Comparison of ENCODE assay signal across 8 cellular contexts in the genomic region with DNA sequence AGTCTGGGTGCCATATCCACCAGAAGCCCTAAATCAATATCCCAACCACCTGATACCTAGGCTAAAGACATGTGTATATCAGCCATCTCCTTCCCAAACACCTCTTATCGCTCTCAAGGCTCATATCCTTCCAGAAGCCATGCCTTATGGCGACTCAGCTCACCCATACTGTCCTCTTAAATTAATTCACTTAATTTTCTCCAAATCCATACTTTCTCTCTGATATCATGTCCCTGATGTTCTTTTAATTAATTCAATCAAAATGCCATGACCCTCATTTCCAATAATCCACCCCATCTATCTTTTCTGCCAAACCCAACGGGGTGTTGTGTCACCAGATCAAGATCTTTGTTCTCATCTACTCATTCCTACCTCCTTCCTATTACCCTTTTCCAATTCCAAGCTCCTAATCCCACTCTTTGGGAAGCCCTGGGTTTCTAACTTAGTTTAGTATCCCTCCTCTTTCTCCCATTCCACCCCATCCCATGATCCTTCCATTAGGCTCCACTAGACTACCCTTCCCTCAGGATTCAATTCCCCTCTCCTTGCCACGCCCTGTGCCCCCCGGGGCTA. TPM values are rescaled to one million over a fixed set of nuclear protein-coding genes. Genes with fewer than 3 reads are reported as not detected.
A peak's percentile ranks its signal among the peaks of the same experiment; 100 is the strongest.
DNase-seq lines count a peak whose midpoint lies in the region; ATAC-seq and TF ChIP-seq lines count a peak whose summit lies in the region.

No MANE protein-coding gene starts in this region.

- POLR2A ChIA-PET in CD4-positive, alpha-beta memory T cell (lab: Charles Lee; ENCODE audit: partially characterized antibody) = interaction anchor here (0.9 to 5.9 kb wide), 6 partner anchors 10 to 1805 kb away, joined by 3 to 38 read pairs (median 4); a partner anchor contains a TSS
- POLR2A ChIA-PET in OCI-LY7 (lab: Charles Lee) = interaction anchor here (0.7 to 1.6 kb wide), 9 partner anchors 8 to 158 kb away, joined by 3 to 7 read pairs (median 4); a partner anchor contains a TSS

- no peak for DNase-seq in CD4-positive, alpha-beta memory T cell
- DNase-seq in OCI-LY7 (ENCODE audit: low spot score) = no peak
- no peak for DNase-seq in endothelial cell (ENCODE audit: low spot score)
- no peak for DNase-seq in omental fat pad (ENCODE audit: low spot score)
- DNase-seq in amygdala (lab: John Stamatoyannopoulos, UW) = no peak
- no peak for DNase-seq in dedifferentiated amniotic fluid mesenchymal stem cell (ENCODE audit: extremely low spot score)
- DNase-seq in HUDEP-2 (lab: John Stamatoyannopoulos, UW; ENCODE audit: unreplicated experiment in 76 of 76) = no peak
- no peak for DNase-seq in GM19240 (ENCODE audit: insufficient read length, low spot score)

- peak overlapping the region; percentile 33; the same call in 1 of the 2 replicates for H2AFZ ChIP-seq in OCI-LY7 (ENCODE audit: low read length)

- BruUV-seq in OCI-LY7 (replicated peaks; lab: Mats Ljungman, UMichigan) = TSS peak; percentile 52

- no peak for TF ChIP-seq CTCF in OCI-LY7 (conservative IDR thresholded peaks at IDR 0.05; ENCODE audit: low read length)
- TF ChIP-seq CTCF in endothelial cell (IDR thresholded peaks at IDR 0.05; ENCODE audit: unreplicated experiment) = no peak
- no peak for TF ChIP-seq CTCF in omental fat pad (IDR thresholded peaks at IDR 0.05)

- H3K9me2 ChIP-seq in OCI-LY7 (ENCODE audit: insufficient read depth, low read length) = no peaks in the 10 kb centered on the region

- peak overlapping the region; percentile 97 for H3K4me2 ChIP-seq in OCI-LY7 (ENCODE audit: low read length)

- no peaks in the 10 kb centered on the region for H3K9me3 ChIP-seq in CD4-positive, alpha-beta memory T cell (ENCODE audit: control insufficient read depth in 1 of 2, low read length in 2 of 2)
- no peaks in the 10 kb centered on the region for H3K9me3 ChIP-seq in OCI-LY7 (ENCODE audit: low read length)

- H3K4me1 Mint-ChIP-seq in CD4-positive, alpha-beta memory T cell = peaks cover 37 to 60% (median 48%) of the 10 kb centered on the region in 4 donors
- peaks cover 23% of the 10 kb centered on the region for H3K4me1 Mint-ChIP-seq in endothelial cell (ENCODE audit: unreplicated experiment)

- H3K36me3 ChIP-seq in CD4-positive, alpha-beta memory T cell (ENCODE audit: insufficient read depth, low read length) = no peaks in the 10 kb centered on the region
- no peaks in the 10 kb centered on the region for H3K36me3 ChIP-seq in OCI-LY7 (ENCODE audit: insufficient read depth, low read length)

- peak overlapping the region; percentile 84 to 96 for H3K4me3 ChIP-seq in CD4-positive, alpha-beta memory T cell (ENCODE audit: low read length in 2 of 2)
- peak overlapping the region; percentile 90 for H3K4me3 ChIP-seq in OCI-LY7 (ENCODE audit: low read depth, low read length, poor library complexity, severe bottlenecking)

- peaks cover 46% of the 10 kb centered on the region for H3K79me2 ChIP-seq in OCI-LY7 (ENCODE audit: insufficient read depth, low read depth, low read length)

- no peaks in the 10 kb centered on the region for H3K27me3 Mint-ChIP-seq in CD4-positive, alpha-beta memory T cell
- peaks cover 13% of the 10 kb centered on the region for H3K27me3 Mint-ChIP-seq in endothelial cell (ENCODE audit: unreplicated experiment)

- peak overlapping the region; percentile 89 to 99 (median 98) for H3K27ac Mint-ChIP-seq in CD4-positive, alpha-beta memory T cell
- peak overlapping the region; percentile 94 for H3K27ac Mint-ChIP-seq in endothelial cell (ENCODE audit: unreplicated experiment)

- intact Hi-C loops in CD4-positive, alpha-beta memory T cell (cut with micrococcal nuclease) = no loop called here
- intact Hi-C loops in OCI-LY7 (cut with micrococcal nuclease; ENCODE audit: unreplicated experiment) = loop anchor here (5.0 kb wide), 2 partner anchors 127 to 243 kb away; a partner anchor contains a TSS

- peaks cover 0 to 2% (median 0%) of the 10 kb centered on the region in 8 donors for H3K9me3 Mint-ChIP-seq in CD4-positive, alpha-beta memory T cell
- H3K9me3 Mint-ChIP-seq in endothelial cell (ENCODE audit: unreplicated experiment) = no peaks in the 10 kb centered on the region

- H4K20me1 ChIP-seq in OCI-LY7 (ENCODE audit: insufficient read depth, low read length) = no peaks in the 10 kb centered on the region

- H3K4me3 Mint-ChIP-seq in CD4-positive, alpha-beta memory T cell = peak overlapping the region; percentile 98 to 99 (median 98)
- peak overlapping the region; percentile 98 for H3K4me3 Mint-ChIP-seq in endothelial cell (ENCODE audit: unreplicated experiment)

- peak overlapping the region; percentile 83 for H3K27ac ChIP-seq in CD4-positive, alpha-beta memory T cell (ENCODE audit: low read depth, low read length)
- H3K27ac ChIP-seq in OCI-LY7 (ENCODE audit: low read depth, low read length, poor library complexity, severe bottlenecking) = peak overlapping the region; percentile 35

- no peaks in the 10 kb centered on the region for H3K27me3 ChIP-seq in CD4-positive, alpha-beta memory T cell (ENCODE audit: insufficient read depth, low read length)

- CTCF ChIA-PET in CD4-positive, alpha-beta memory T cell (lab: Charles Lee; ENCODE audit: partially characterized antibody) = interaction anchor here (0.7 to 2.2 kb wide), 6 partner anchors 9 to 121 kb away, joined by 3 to 13 read pairs (median 4); a partner anchor contains a TSS
- CTCF ChIA-PET in OCI-LY7 (lab: Charles Lee; ENCODE audit: unreplicated experiment) = interaction anchor here (0.5 to 1.5 kb wide), 2 partner anchors 50 to 699 kb away, joined by 4 to 5 read pairs; a partner anchor contains a TSS

- peak; percentile 0 for ATAC-seq in omental fat pad (ENCODE audit: low FRiP score)

- H3K36me3 Mint-ChIP-seq in CD4-positive, alpha-beta memory T cell = peaks cover 0 to 17% of the 10 kb centered on the region in 2 donors
- H3K36me3 Mint-ChIP-seq in endothelial cell (ENCODE audit: low read depth, unreplicated experiment) = peaks cover 4% of the 10 kb centered on the region

- peaks cover 37% of the 10 kb centered on the region for H3K4me1 ChIP-seq in CD4-positive, alpha-beta memory T cell (ENCODE audit: insufficient read depth, low read length)
- peaks cover 29% of the 10 kb centered on the region for H3K4me1 ChIP-seq in OCI-LY7 (ENCODE audit: insufficient read depth, low read length, poor library complexity, severe bottlenecking)

RNA-seq across cellular contexts. Expression of a gene that starts 0.7 kb away (rescaled TPM):
- 10 to 100 TPM; 26.8 to 35.8 TPM for total RNA-seq in CD4-positive, alpha-beta memory T cell
- 10 to 100 TPM; 16.3 to 16.4 TPM for polyA plus RNA-seq in CD4-positive, alpha-beta memory T cell
- total RNA-seq in OCI-LY7 (2014; rRNA removed; shearing (Covaris generic)) = 5.9 and 6.8 TPM in 2 replicates
- total RNA-seq in OCI-LY7 (2022) (23.2 and 26.5 TPM in 2 replicates), endothelial cell (ENCODE audit: unreplicated experiment) (63.3 TPM), omental fat pad (10 to 100 TPM; 22.5 to 38.3 (median 29.9) TPM)

RNA-seq across cellular contexts. Expression of a gene that starts 50.4 kb away (rescaled TPM):
- 100 to 1,000 TPM; 238 to 246 TPM for total RNA-seq in CD4-positive, alpha-beta memory T cell
- 100 to 1,000 TPM; 519 to 581 TPM for polyA plus RNA-seq in CD4-positive, alpha-beta memory T cell
- total RNA-seq in OCI-LY7 (2014; rRNA removed; shearing (Covaris generic)) = 423 and 500 TPM in 2 replicates
- total RNA-seq in OCI-LY7 (2022) (374 and 417 TPM in 2 replicates), endothelial cell (ENCODE audit: unreplicated experiment) (342 TPM), omental fat pad (100 to 1,000 TPM; 194 to 295 (median 245) TPM)
